ENCODE assay signal across 18 cellular contexts in the genomic region with DNA sequence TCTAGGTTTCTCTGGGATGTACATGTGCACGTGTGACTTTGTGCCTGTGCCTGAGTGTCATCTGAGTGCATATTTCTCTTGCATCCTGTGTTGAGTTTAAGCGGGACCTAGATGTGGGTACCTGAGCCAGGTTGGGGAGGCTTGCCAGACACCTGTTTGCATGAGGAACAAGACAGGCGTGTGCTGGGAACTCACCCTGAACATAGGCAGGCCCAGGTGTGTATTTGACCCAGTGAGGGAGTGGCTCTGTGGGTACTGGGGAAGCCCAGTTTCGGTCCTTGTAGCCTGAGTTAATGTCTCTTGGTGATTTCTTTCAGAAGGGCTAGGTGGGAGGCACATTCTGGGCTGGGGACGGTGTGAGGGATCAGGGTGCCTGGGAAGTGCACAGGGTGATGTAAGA.
DNase-seq lines count a peak whose midpoint lies in the region; ATAC-seq and TF ChIP-seq lines count a peak whose summit lies in the region.
"Had no signal": no experiment of that assay in that cellular context is flagged by ENCODE, and none has a peak within 500 bp of the region (broad histone marks: within the 10 kb centered on the region; RNA-seq: fewer than 3 reads in every experiment).

No MANE protein-coding gene starts in this region.

- no peak for DNase-seq in Caco-2
- peak; percentile 24 to 80 (median 68) for DNase-seq in body of pancreas
- DNase-seq in DMS79 treated with DMSO at 0.1 percent for 48 hours (lab: John Stamatoyannopoulos, UW): no peak
- no peak for DNase-seq in heart left ventricle
- no peak for DNase-seq in stimulated activated CD4-positive, alpha-beta T cell treated with anti-CD3 and anti-CD28 coated beads, Interleukin-12 subunit alpha, Interleukin-12 subunit beta, amount 100 ng/mL, for 4 hours
- DNase-seq: AML-193; Calu3; CD4-positive, alpha-beta T cell; DMS53; GDM1 had no signal

- H3K27ac ChIP-seq in body of pancreas (peak overlapping the region; percentile 58 to 83 (median 77)), heart left ventricle (no peak overlapping the region)
- H3K27ac ChIP-seq: 22Rv1, A549, C4-2B had no signal

- no TSS peak for BruUV-seq in Caco-2 (replicated peaks; lab: Mats Ljungman, UMichigan)

- no peak for TF ChIP-seq CTCF in Caco-2 (IDR thresholded peaks at IDR 0.05; ENCODE audit: insufficient read depth in 1 of 2, low read depth in 1 of 2, low read length in 1 of 2, severe bottlenecking in 1 of 2, unreplicated experiment in 1 of 2)
- no peak for TF ChIP-seq CTCF in body of pancreas (IDR thresholded peaks at IDR 0.05)
- TF ChIP-seq CTCF in nephron (IDR thresholded peaks at IDR 0.05; ENCODE audit: unreplicated experiment in 3 of 3): no peak
- no peak for TF ChIP-seq CTCF in heart left ventricle (IDR thresholded peaks at IDR 0.05)

- H3K36me3 ChIP-seq in Caco-2 (ENCODE audit: control insufficient read depth, insufficient read depth, low read length) (no peaks in the 10 kb centered on the region), body of pancreas (replicated peaks in 1 of 2; ENCODE audit: insufficient read depth in 1 of 2, low read depth in 2 of 2) (no peaks in the 10 kb centered on the region), heart left ventricle (no peaks in the 10 kb centered on the region)
- H3K36me3 ChIP-seq: HAP-1 had no signal

- H3K4me1 Mint-ChIP-seq in Caco-2 (ENCODE audit: low read depth, unreplicated experiment) (peaks cover 5% of the 10 kb centered on the region), nephron (peaks cover 22% of the 10 kb centered on the region)
- no peaks in the 10 kb centered on the region for H3K4me1 Mint-ChIP-seq in stimulated activated memory B cell treated with anti-CD40 and anti-IgM and Interleukin-4, amounts not matched to agents 10 μg/mL and 1 μg/mL and 100 μg/mL, for 72 hours

- intact Hi-C loops in Caco-2 (cut with micrococcal nuclease; ENCODE audit: unreplicated experiment): no loop called here
- intact Hi-C loops in body of pancreas (cut with DNase I): no loop called here
- intact Hi-C loops in heart left ventricle (cut with DNase I): no loop called here

- no peak for TF ChIP-seq POLR2A in body of pancreas (IDR thresholded peaks at IDR 0.05)
- TF ChIP-seq POLR2A in heart left ventricle (IDR thresholded peaks at IDR 0.05): no peak

- H3K27ac Mint-ChIP-seq in Caco-2 (ENCODE audit: unreplicated experiment) (peak overlapping the region; percentile 56), nephron (peak overlapping the region in 2 of 3 experiments; percentile 45 to 88)
- no peak overlapping the region for H3K27ac Mint-ChIP-seq in stimulated activated memory B cell treated with anti-CD40 and anti-IgM and Interleukin-4, amounts not matched to agents 10 μg/mL and 1 μg/mL and 100 μg/mL, for 72 hours
- H3K27ac Mint-ChIP-seq: CD4-positive, alpha-beta T cell had no signal

- no peaks in the 10 kb centered on the region for H3K9me3 Mint-ChIP-seq in Caco-2 (ENCODE audit: unreplicated experiment)
- no peaks in the 10 kb centered on the region for H3K9me3 Mint-ChIP-seq in nephron
- no peaks in the 10 kb centered on the region for H3K9me3 Mint-ChIP-seq in stimulated activated memory B cell treated with anti-CD40 and anti-IgM and Interleukin-4, amounts not matched to agents 10 μg/mL and 1 μg/mL and 100 μg/mL, for 72 hours
- H3K9me3 Mint-ChIP-seq: CD4-positive, alpha-beta T cell had no signal

- POLR2A ChIA-PET in Caco-2 (lab: Charles Lee): no interaction called here

- CTCF ChIA-PET in Caco-2 (lab: Charles Lee): no interaction called here

- H3K27me3 ChIP-seq in Caco-2 (replicated peaks; ENCODE audit: control insufficient read depth, insufficient read depth, low read length) (no peaks in the 10 kb centered on the region), body of pancreas (no peaks in the 10 kb centered on the region), heart left ventricle (no peaks in the 10 kb centered on the region)

- WGBS in body of pancreas, 2 donors: 44 to 52% methylated on average over 5 of the region's 5 CpGs
- 90 to 95% (median 95%) methylated on average over 5 of the region's 5 CpGs for WGBS in heart left ventricle, 4 donors

- peaks cover 16% of the 10 kb centered on the region for H3K4me1 ChIP-seq in Caco-2
- peaks cover 64% of the 10 kb centered on the region for H3K4me1 ChIP-seq in body of pancreas
- no peaks in the 10 kb centered on the region for H3K4me1 ChIP-seq in heart left ventricle
- H3K4me1 ChIP-seq: HAP-1 had no signal

- H3K4me3 Mint-ChIP-seq in Caco-2 (ENCODE audit: unreplicated experiment): no peak overlapping the region
- H3K4me3 Mint-ChIP-seq in nephron: no peak overlapping the region
- no peak overlapping the region for H3K4me3 Mint-ChIP-seq in stimulated activated memory B cell treated with anti-CD40 and anti-IgM and Interleukin-4, amounts not matched to agents 10 μg/mL and 1 μg/mL and 100 μg/mL, for 72 hours
- H3K4me3 Mint-ChIP-seq: CD4-positive, alpha-beta T cell had no signal

- H3K27me3 Mint-ChIP-seq in Caco-2 (ENCODE audit: insufficient read depth, unreplicated experiment): no peaks in the 10 kb centered on the region
- no peaks in the 10 kb centered on the region for H3K27me3 Mint-ChIP-seq in nephron (ENCODE audit: low read depth)
- H3K27me3 Mint-ChIP-seq in stimulated activated memory B cell treated with anti-CD40 and anti-IgM and Interleukin-4, amounts not matched to agents 10 μg/mL and 1 μg/mL and 100 μg/mL, for 72 hours: peaks cover 13% of the 10 kb centered on the region
- H3K27me3 Mint-ChIP-seq: CD4-positive, alpha-beta T cell had no signal

- ATAC-seq in body of pancreas (no peak), heart left ventricle (no peak), GM19351 (IDR thresholded peaks at IDR 0.05; ENCODE audit: unreplicated experiment) (no peak)
- ATAC-seq in stimulated activated memory B cell treated with anti-CD40 and anti-IgM and Interleukin-4, amounts not matched to agents 10 μg/mL and 1 μg/mL and 100 μg/mL, for 72 hours: peak; percentile 46
- ATAC-seq: A549, HepG2 had no signal

- H3K9me3 ChIP-seq in Caco-2 (no peaks in the 10 kb centered on the region), body of pancreas (no peaks in the 10 kb centered on the region), heart left ventricle (no peaks in the 10 kb centered on the region)
- H3K9me3 ChIP-seq: A549, HAP-1 had no signal

- H3K36me3 Mint-ChIP-seq in Caco-2 (ENCODE audit: insufficient read depth, unreplicated experiment): no peaks in the 10 kb centered on the region
- H3K36me3 Mint-ChIP-seq in nephron (ENCODE audit: low read depth): no peaks in the 10 kb centered on the region
- H3K36me3 Mint-ChIP-seq in stimulated activated memory B cell treated with anti-CD40 and anti-IgM and Interleukin-4, amounts not matched to agents 10 μg/mL and 1 μg/mL and 100 μg/mL, for 72 hours: no peaks in the 10 kb centered on the region

- no peak overlapping the region for H3K4me3 ChIP-seq in Caco-2 (ENCODE audit: low read depth, low read length)
- no peak overlapping the region for H3K4me3 ChIP-seq in body of pancreas
- no peak overlapping the region for H3K4me3 ChIP-seq in heart left ventricle
- H3K4me3 ChIP-seq: A549, HAP-1 had no signal

Comparison
In these comparisons a context has a peak if more than half of its experiments do, and no peak if none do; other contexts are left out.
1. DNase-seq: peak in body of pancreas (4 of 4); none in Caco-2 (0 of 2), DMS79 treated with DMSO at 0.1 percent for 48 hours (single experiment), heart left ventricle (0 of 5) and stimulated activated CD4-positive, alpha-beta T cell treated with anti-CD3 and anti-CD28 coated beads, Interleukin-12 subunit alpha, Interleukin-12 subunit beta, amount 100 ng/mL, for 4 hours (single experiment).
2. H3K27ac ChIP-seq: peak in body of pancreas (4 of 4); none in heart left ventricle (0 of 12).